In genomic region chr1:160834945-160835565, GRCh38 we compare ENCODE assay signal across 1 cellular context.
TF ChIP-seq lines count a peak whose summit lies in the region.

No MANE protein-coding gene starts in this region.

TF ChIP-seq in liver, 16 proteins besides CTCF, POLR2A, EP300 and RAD21 (continued from another document):
- no peak for TF ChIP-seq REST (IDR thresholded peaks at IDR 0.05)
- no peak for TF ChIP-seq GABPA (IDR thresholded peaks at IDR 0.05 in 1 of 2, conservative IDR thresholded peaks at IDR 0.05 in 1 of 2)
- no peak for TF ChIP-seq SP1 (IDR thresholded peaks at IDR 0.05)
- no peak for TF ChIP-seq EGR1 (IDR thresholded peaks at IDR 0.05; ENCODE audit: low read depth in 2 of 2)
- no peak for TF ChIP-seq TAF1 (conservative IDR thresholded peaks at IDR 0.05)
- TF ChIP-seq NR2F2 (IDR thresholded peaks at IDR 0.05): no peak
- no peak for TF ChIP-seq MAX (IDR thresholded peaks at IDR 0.05)
- TF ChIP-seq HNF4A (conservative IDR thresholded peaks at IDR 0.05): no peak
- no peak for TF ChIP-seq FOXA2 (IDR thresholded peaks at IDR 0.05)
- no peak for TF ChIP-seq RXRA (IDR thresholded peaks at IDR 0.05)
